Comparison of ENCODE assay signal across 12 cellular contexts in genomic region chrX:154735695-154736393, GRCh38. TPM values are rescaled to one million over a fixed set of nuclear protein-coding genes. Genes with fewer than 3 reads are reported as not detected.
DNase-seq lines count a peak whose midpoint lies in the region; ATAC-seq and TF ChIP-seq lines count a peak whose summit lies in the region.
"Had no signal": no experiment of that assay in that cellular context is flagged by ENCODE, and none has a peak within 500 bp of the region (broad histone marks: within the 10 kb centered on the region; RNA-seq: fewer than 3 reads in every experiment).

No MANE protein-coding gene starts in this region.

- H3K27ac ChIP-seq in esophagus muscularis mucosa (replicated peaks in 1 of 4), result peak overlapping the region; percentile 81 to 86 (median 84)

- TF ChIP-seq EP300 in esophagus muscularis mucosa (IDR thresholded peaks at IDR 0.05), result no peak

- TF ChIP-seq CTCF in AG10803 (conservative IDR thresholded peaks at IDR 0.05; ENCODE audit: low read length) (no peak), esophagus muscularis mucosa (IDR thresholded peaks at IDR 0.05) (no peak)

- DNase-seq in AG10803 (ENCODE audit: low read depth), result peak; percentile 89
- peak; percentile 49 for DNase-seq in RPMI7951 (ENCODE audit: low read depth)
- no peak for DNase-seq in esophagus muscularis mucosa (ENCODE audit: extremely low spot score)
- no peak for DNase-seq in naive thymus-derived CD8-positive, alpha-beta T cell
- no peak for DNase-seq in NCI-H2227 treated with DMSO at 0.1 percent for 48 hours (lab: John Stamatoyannopoulos, UW)
- no peak for DNase-seq in stimulated activated CD4-positive, alpha-beta T cell treated with anti-CD3 and anti-CD28 coated beads, Interleukin-15, amount 100 ng/mL, for 24 hours
- no peak for DNase-seq in NCI-H187 treated with DMSO at 0.1 percent for 48 hours (lab: John Stamatoyannopoulos, UW)
- no peak for DNase-seq in activated CD4-positive, alpha-beta T cell treated with anti-CD3 and anti-CD28 coated beads for 48 hours
- DNase-seq: DMS79 treated with DMSO at 0.1 percent for 48 hours; GOT3; MM.1S; stimulated activated CD4-positive, alpha-beta T cell treated with anti-CD3 and anti-CD28 coated beads, Interleukin-12 subunit alpha, Interleukin-12 subunit beta, amount 100 ng/mL, for 4 hours had no signal

- TF ChIP-seq POLR2A in esophagus muscularis mucosa (IDR thresholded peaks at IDR 0.05; ENCODE audit: low read depth), result no peak

- peak overlapping the region; percentile 73 to 98 (median 90) for H3K27ac Mint-ChIP-seq in naive thymus-derived CD8-positive, alpha-beta T cell

- intact Hi-C loops in esophagus muscularis mucosa (cut with DNase I), result no loop called here

- H3K27me3 ChIP-seq in esophagus muscularis mucosa, result no peaks in the 10 kb centered on the region

- no peaks in the 10 kb centered on the region for H3K27me3 Mint-ChIP-seq in naive thymus-derived CD8-positive, alpha-beta T cell

- POLR2A ChIA-PET in naive thymus-derived CD8-positive, alpha-beta T cell (lab: Charles Lee), result interaction anchor here (0.6 kb wide), 1 partner anchor 8 kb away, joined by 7 read pairs; no protein-coding TSS in a partner anchor

- H3K4me3 Mint-ChIP-seq in naive thymus-derived CD8-positive, alpha-beta T cell, result peak overlapping the region in 8 of 10 donors; percentile 5 to 73 (median 44)

- peaks cover 75 to 83% (median 83%) of the 10 kb centered on the region in 4 donors for H3K4me1 ChIP-seq in esophagus muscularis mucosa

- no peaks in the 10 kb centered on the region for H3K36me3 ChIP-seq in esophagus muscularis mucosa

- ATAC-seq in naive thymus-derived CD8-positive, alpha-beta T cell, result no peak

- no peaks in the 10 kb centered on the region for H3K36me3 Mint-ChIP-seq in naive thymus-derived CD8-positive, alpha-beta T cell

- WGBS in esophagus muscularis mucosa, result 51% methylated on average over 7 of the region's 7 CpGs

- no peaks in the 10 kb centered on the region for H3K9me3 ChIP-seq in esophagus muscularis mucosa

- H3K4me3 ChIP-seq in AG10803 (ENCODE audit: low read length) (no peak overlapping the region), esophagus muscularis mucosa (no peak overlapping the region)

- H3K4me1 Mint-ChIP-seq in naive thymus-derived CD8-positive, alpha-beta T cell, result peaks cover 33 to 94% (median 78%) of the 10 kb centered on the region in 4 donors

- no peaks in the 10 kb centered on the region for H3K9me3 Mint-ChIP-seq in naive thymus-derived CD8-positive, alpha-beta T cell

RNA-seq across cellular contexts. Expression of gene GAB3, which starts 15.0 kb away (rescaled TPM):
- under 0.01 and 0.24 TPM in 2 replicates for total RNA-seq in RPMI7951 (2014; rRNA removed; shearing (Covaris generic))
- 1 to 10 TPM; 3.9 to 7.3 (median 5.2) TPM for total RNA-seq in esophagus muscularis mucosa
- 1 to 10 TPM; 9.9 to 10.0 TPM for total RNA-seq in naive thymus-derived CD8-positive, alpha-beta T cell
- 1 to 10 TPM in 2 of 3 donors, under 1 TPM in 1; 0.77 to 5.2 (median 1.2) TPM for polyA plus RNA-seq in naive thymus-derived CD8-positive, alpha-beta T cell

RNA-seq across cellular contexts. Expression of gene DKC1, which starts 26.8 kb away (rescaled TPM):
- total RNA-seq in RPMI7951 (2014; rRNA removed; shearing (Covaris generic)), result 27.9 and 29.7 TPM in 2 replicates
- 10 to 100 TPM; 18.3 to 29.9 (median 24.9) TPM for total RNA-seq in esophagus muscularis mucosa
- 10 to 100 TPM; 74.7 to 93.7 TPM for total RNA-seq in naive thymus-derived CD8-positive, alpha-beta T cell
- polyA plus RNA-seq in naive thymus-derived CD8-positive, alpha-beta T cell, result 10 to 100 TPM; 38.6 to 56.5 (median 44.2) TPM

Comparison
In these comparisons a context has a peak if more than half of its experiments do, and no peak if none do; other contexts are left out.
1. DNase-seq: peak in AG10803 (single experiment) and RPMI7951 (single experiment); none in esophagus muscularis mucosa (single experiment), naive thymus-derived CD8-positive, alpha-beta T cell (0 of 10), NCI-H2227 treated with DMSO at 0.1 percent for 48 hours (single experiment), stimulated activated CD4-positive, alpha-beta T cell treated with anti-CD3 and anti-CD28 coated beads, Interleukin-15, amount 100 ng/mL, for 24 hours (single experiment), NCI-H187 treated with DMSO at 0.1 percent for 48 hours (single experiment) and activated CD4-positive, alpha-beta T cell treated with anti-CD3 and anti-CD28 coated beads for 48 hours (single experiment).